ENCODE assay signal across 1 cellular context in genomic region chr17:49213803-49214202, GRCh38.
TF ChIP-seq lines count a peak whose summit lies in the region.

No MANE protein-coding gene starts in this region.

TF ChIP-seq in endothelial cell of umbilical vein, 7 proteins besides CTCF, POLR2A, EP300 and RAD21:
- TF ChIP-seq EZH2 (IDR thresholded peaks at IDR 0.05; ENCODE audit: borderline replicate concordance, low read depth, low read length, severe bottlenecking) (no peak), FOS (IDR thresholded peaks at IDR 0.05; ENCODE audit: borderline replicate concordance, insufficient read depth, low read length) (no peak), GATA2 (IDR thresholded peaks at IDR 0.05; ENCODE audit: insufficient read depth, insufficient read length, low read depth, low read length) (no peak), MYC (IDR thresholded peaks at IDR 0.05; ENCODE audit: low read depth, low read length) (no peak), POLR2AphosphoS5 (IDR thresholded peaks at IDR 0.05; ENCODE audit: insufficient read depth, low read depth, low read length) (no peak)
- TF ChIP-seq, protein P1, sequence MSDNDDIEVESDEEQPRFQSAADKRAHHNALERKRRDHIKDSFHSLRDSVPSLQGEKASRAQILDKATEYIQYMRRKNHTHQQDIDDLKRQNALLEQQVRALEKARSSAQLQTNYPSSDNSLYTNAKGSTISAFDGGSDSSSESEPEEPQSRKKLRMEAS (IDR thresholded peaks at IDR 0.05; ENCODE audit: insufficient read depth, insufficient read length): no peak
